In genomic region chr15:32347037-32347436, GRCh38 we compare ENCODE assay signal across 16 cellular contexts. TPM values are rescaled to one million over a fixed set of nuclear protein-coding genes. Genes with fewer than 3 reads are reported as not detected.
A peak's percentile ranks its signal among the peaks of the same experiment; 100 is the strongest.
DNase-seq lines count a peak whose midpoint lies in the region; ATAC-seq, FAIRE-seq and TF ChIP-seq lines count a peak whose summit lies in the region.
"Not testable (repeated sequence)": the region's sequence is repeated elsewhere in the genome, so short reads cannot be mapped to it uniquely, and the experiment has no call there.
"Had no signal": no experiment of that assay in that cellular context is flagged by ENCODE, and none has a peak within 500 bp of the region (broad histone marks: within the 10 kb centered on the region; RNA-seq: fewer than 3 reads in every experiment).

No MANE protein-coding gene starts in this region.

- H3K27me3 ChIP-seq in sigmoid colon: not testable (repeated sequence)

- TF ChIP-seq CTCF in A549 (IDR thresholded peaks at IDR 0.05); activated CD8-positive, alpha-beta T cell treated with anti-CD3 and anti-CD28 coated beads for 36 hours (IDR thresholded peaks at IDR 0.05); natural killer cell (IDR thresholded peaks at IDR 0.05); sigmoid colon (IDR thresholded peaks at IDR 0.05): not testable (repeated sequence)

- not testable (repeated sequence) for TF ChIP-seq RAD21 in A549 (conservative IDR thresholded peaks at IDR 0.05 in 1 of 2, IDR thresholded peaks at IDR 0.05 in 1 of 2)

- H3K4me3 ChIP-seq in A549, sigmoid colon: not testable (repeated sequence)

- H3K27ac Mint-ChIP-seq in T-cell; activated CD8-positive, alpha-beta T cell treated with anti-CD3 and anti-CD28 coated beads for 36 hours; effector memory CD8-positive, alpha-beta T cell; natural killer cell: not testable (repeated sequence)

- H3K36me3 Mint-ChIP-seq in T-cell; activated CD8-positive, alpha-beta T cell treated with anti-CD3 and anti-CD28 coated beads for 36 hours (ENCODE audit: low read depth); activated T-cell treated with anti-CD3 and anti-CD28 coated beads, Interleukin-2, amount 50 U/mL, for 4 hours (ENCODE audit: insufficient read depth); effector memory CD8-positive, alpha-beta T cell (ENCODE audit: insufficient read depth); natural killer cell: not testable (repeated sequence)

- CTCF ChIA-PET in A549 (lab: Yijun Ruan, JAX); T-cell (lab: Charles Lee); activated CD8-positive, alpha-beta T cell treated with anti-CD3 and anti-CD28 coated beads for 36 hours (lab: Charles Lee): not testable (repeated sequence)

- not testable (repeated sequence) for H3K4me1 Mint-ChIP-seq in T-cell; activated CD8-positive, alpha-beta T cell treated with anti-CD3 and anti-CD28 coated beads for 36 hours (ENCODE audit: low read depth); activated T-cell treated with anti-CD3 and anti-CD28 coated beads, Interleukin-2, amount 50 U/mL, for 4 hours (ENCODE audit: low read depth); effector memory CD8-positive, alpha-beta T cell (ENCODE audit: low read depth in 2 of 2); natural killer cell

- H3K4me1 ChIP-seq in A549, sigmoid colon: not testable (repeated sequence)

- not testable (repeated sequence) for DNase-seq in A549 (ENCODE audit: low read depth in 1 of 2, low spot score in 1 of 2); activated CD8-positive, alpha-beta T cell treated with anti-CD3 and anti-CD28 coated beads for 36 hours; activated T-cell treated with anti-CD3 and anti-CD28 coated beads, Interleukin-2, amount 50 U/mL, for 4 hours; effector memory CD8-positive, alpha-beta T cell; natural killer cell
- peak in 1 of 34 experiments; percentile 2 for DNase-seq in T-cell
- DNase-seq in left lobe of liver (ENCODE audit: low spot score): peak; percentile 30
- peak; percentile 17 for DNase-seq in sigmoid colon

- H3K9me3 Mint-ChIP-seq in T-cell; activated CD8-positive, alpha-beta T cell treated with anti-CD3 and anti-CD28 coated beads for 36 hours; activated T-cell treated with anti-CD3 and anti-CD28 coated beads, Interleukin-2, amount 50 U/mL, for 4 hours; effector memory CD8-positive, alpha-beta T cell; natural killer cell: not testable (repeated sequence)

- not testable (repeated sequence) for FAIRE-seq in A549 (lab: Jason Lieb, UNC)

- peak overlapping the region; percentile 41; the same call in 2 of the 3 replicates for H3K4me2 ChIP-seq in A549

- POLR2A ChIA-PET in A549 (lab: Yijun Ruan, JAX); T-cell (lab: Charles Lee); activated CD8-positive, alpha-beta T cell treated with anti-CD3 and anti-CD28 coated beads for 36 hours (lab: Charles Lee): not testable (repeated sequence)

- H3K27ac ChIP-seq in A549, sigmoid colon: not testable (repeated sequence)

- intact Hi-C loops in activated CD8-positive, alpha-beta T cell treated with anti-CD3 and anti-CD28 coated beads for 36 hours (cut with micrococcal nuclease); natural killer cell (cut with micrococcal nuclease); sigmoid colon (cut with DNase I): not testable (repeated sequence)

- 31% methylated on average over 7 of the region's 31 CpGs for WGBS in A549 (ENCODE audit: missing lambda C conversion rate)
- 3 to 11% methylated on average over 12 to 17 of the region's 31 CpGs for WGBS in sigmoid colon, 2 donors

- TF ChIP-seq POLR2A in A549 (IDR thresholded peaks at IDR 0.05; ENCODE audit: low read length); sigmoid colon (IDR thresholded peaks at IDR 0.05): not testable (repeated sequence)

- not testable (repeated sequence) for H3K9me3 ChIP-seq in A549, sigmoid colon

- peak in 1 of 2 experiments; percentile 15; a peak in 3 of 6 replicates for ATAC-seq in A549
- ATAC-seq in T-cell (replicated peaks in 1 of 4): peak in 3 of 4 experiments; percentile 16 to 30 (median 27)
- ATAC-seq in activated CD8-positive, alpha-beta T cell treated with anti-CD3 and anti-CD28 coated beads for 36 hours: peak; percentile 22
- ATAC-seq in activated T-cell treated with anti-CD3 and anti-CD28 coated beads, Interleukin-2, amount 50 U/mL, for 4 hours: peak; percentile 31 to 41
- peak; percentile 9 for ATAC-seq in effector memory CD8-positive, alpha-beta T cell (replicated peaks)
- ATAC-seq in left lobe of liver: not testable (repeated sequence)
- ATAC-seq in natural killer cell: peak in 2 of 3 donors; percentile 13 to 16

- H3K36me3 ChIP-seq in sigmoid colon: not testable (repeated sequence)

- H3K27me3 Mint-ChIP-seq in T-cell; activated CD8-positive, alpha-beta T cell treated with anti-CD3 and anti-CD28 coated beads for 36 hours; activated T-cell treated with anti-CD3 and anti-CD28 coated beads, Interleukin-2, amount 50 U/mL, for 4 hours (ENCODE audit: low read depth); effector memory CD8-positive, alpha-beta T cell; natural killer cell (ENCODE audit: low read depth in 2 of 2): not testable (repeated sequence)

- peak overlapping the region in 1 of 3 donors; percentile 36 for H3K4me3 Mint-ChIP-seq in T-cell
- not testable (repeated sequence) for H3K4me3 Mint-ChIP-seq in activated CD8-positive, alpha-beta T cell treated with anti-CD3 and anti-CD28 coated beads for 36 hours; activated T-cell treated with anti-CD3 and anti-CD28 coated beads, Interleukin-2, amount 50 U/mL, for 4 hours; natural killer cell
- peak overlapping the region; percentile 49 to 57 for H3K4me3 Mint-ChIP-seq in effector memory CD8-positive, alpha-beta T cell

- not testable (repeated sequence) for TF ChIP-seq EP300 in A549 (IDR thresholded peaks at IDR 0.05); sigmoid colon (IDR thresholded peaks at IDR 0.05)

RNA-seq across cellular contexts. Expression of gene GOLGA8K, which starts 56.1 kb away (rescaled TPM):
- polyA plus RNA-seq in A549 (2011; rRNA removed): 0.77 and 0.83 TPM in 2 replicates
- 0.08 and 0.12 TPM in 2 replicates for polyA plus RNA-seq in A549 (2012; cell fraction: cytosol; rRNA removed)
- 1.2 and 1.6 TPM in 2 replicates for polyA plus RNA-seq in A549 (2012; cell fraction: nucleus; rRNA removed)
- polyA plus RNA-seq in A549 (2017; fragmentation: RNase III; extraction: RNeasy Plus Mini Kit Qiagen cat#74134 plus additional on column Dnase treatment): 0.43 to 0.87 TPM (median 0.75 TPM) in 3 replicates
- polyA minus RNA-seq in A549 (2011; rRNA and poly(A)+ RNA removed): 1.5 and 1.9 TPM in 2 replicates
- total RNA-seq in T-cell: under 1 TPM in 4 of 5 donors, not detected in 1; 0.19 to 0.66 (median 0.49) TPM
- under 1 TPM; 0.29 to 0.49 TPM for total RNA-seq in activated CD8-positive, alpha-beta T cell treated with anti-CD3 and anti-CD28 coated beads for 36 hours
- under 1 TPM in 1 of 3 donors, not detected in 2; 0.11 TPM for total RNA-seq in activated T-cell treated with anti-CD3 and anti-CD28 coated beads, Interleukin-2, amount 50 U/mL, for 4 hours
- total RNA-seq in left lobe of liver: 0.40 TPM
- total RNA-seq in natural killer cell: 1 to 10 TPM; 4.5 to 9.2 (median 6.2) TPM
- total RNA-seq in sigmoid colon: 1 to 10 TPM in 1 of 4 donors, under 1 TPM in 2, not detected in 1; 0.36 to 1.1 (median 0.99) TPM
- 1 to 10 TPM in 1 of 3 donors, under 1 TPM in 1, not detected in 1; 0.25 to 1.2 TPM for polyA plus RNA-seq in sigmoid colon
- total RNA-seq: A673, G401, GM12878, H4, HepG2 had no signal
- polyA plus RNA-seq: AG04450; CD14-positive monocyte; CD8-positive, alpha-beta memory T cell had no signal
